10 cellular contexts compared by ENCODE assay signal in genomic region chr4:22501715-22502095, GRCh38.
"Had no signal": no experiment of that assay in that cellular context is flagged by ENCODE, and none has a peak within 500 bp of the region (broad histone marks: within the 10 kb centered on the region; RNA-seq: fewer than 3 reads in every experiment).

No MANE protein-coding gene starts in this region.

- FAIRE-seq: TTC549, urothelium cell line had no signal

- H3K4me3 ChIP-seq: dorsolateral prefrontal cortex, heart left ventricle, sigmoid colon had no signal

- H3K27ac ChIP-seq: dorsolateral prefrontal cortex, foreskin keratinocyte had no signal

- H3K27me3 ChIP-seq: dorsolateral prefrontal cortex, foreskin keratinocyte, heart left ventricle, sigmoid colon had no signal

- H3K9me3 Mint-ChIP-seq: T-helper 1 cell treated with Interleukin-12 subunit alpha and Interleukin-12 subunit beta and Interleukin-4 antibody, amounts not matched to agents 30 μg/mL and 1 μg/mL, for 36 hours had no signal

- H3K27ac Mint-ChIP-seq: T-helper 1 cell treated with Interleukin-12 subunit alpha and Interleukin-12 subunit beta and Interleukin-4 antibody, amounts not matched to agents 30 μg/mL and 1 μg/mL, for 36 hours had no signal

- DNase-seq: activated naive CD4-positive, alpha-beta T cell treated with Interleukin-2 at 50 U/mL for 16 hours; amygdala; dorsolateral prefrontal cortex; heart left ventricle; sigmoid colon; stimulated activated naive CD4-positive, alpha-beta T cell treated with Interleukin-2 at 50 U/mL for 16 hours had no signal

- H3K36me3 ChIP-seq: heart left ventricle, sigmoid colon had no signal

- H3K4me3 Mint-ChIP-seq: T-helper 1 cell treated with Interleukin-12 subunit alpha and Interleukin-12 subunit beta and Interleukin-4 antibody, amounts not matched to agents 30 μg/mL and 1 μg/mL, for 36 hours had no signal

- H3K9me3 ChIP-seq: heart left ventricle, sigmoid colon had no signal

- ATAC-seq: heart left ventricle had no signal
